30 cellular contexts compared by ENCODE assay signal in genomic region chr6:25384234-25384633, GRCh38.
"Had no signal": no experiment of that assay in that cellular context is flagged by ENCODE, and none has a peak within 500 bp of the region (broad histone marks: within the 10 kb centered on the region; RNA-seq: fewer than 3 reads in every experiment).

No MANE protein-coding gene starts in this region.

- H3K36me3 ChIP-seq: ascending aorta, breast epithelium, cardiac muscle cell, esophagus muscularis mucosa, gastrocnemius medialis, heart left ventricle had no signal

- H3K4me3 ChIP-seq: ascending aorta, breast epithelium, cardiac muscle cell, coronary artery, dorsolateral prefrontal cortex, esophagus muscularis mucosa, gastrocnemius medialis, heart left ventricle had no signal

- H3K27ac ChIP-seq: breast epithelium, cardiac muscle cell, coronary artery, dorsolateral prefrontal cortex, esophagus muscularis mucosa, foreskin keratinocyte, gastrocnemius medialis had no signal

- H3K9me3 ChIP-seq: ascending aorta, breast epithelium, esophagus muscularis mucosa, gastrocnemius medialis, heart left ventricle had no signal

- ATAC-seq: activated CD4-positive, alpha-beta T cell treated with anti-CD3 and anti-CD28 coated beads for 36 hours; activated CD8-positive, alpha-beta memory T cell treated with anti-CD3 and anti-CD28 coated beads, Interleukin-2, amount 10 ng/mL, durations not matched to agents 7 days and 5 days; activated CD8-positive, alpha-beta T cell treated with anti-CD3 and anti-CD28 coated beads, Interleukin-2, amount 10 ng/mL, durations not matched to agents 7 days and 5 days; activated naive CD4-positive, alpha-beta T cell treated with anti-CD3 and anti-CD28 coated beads, Interleukin-2, amount 50 U/mL, for 72 hours; activated T-cell treated with anti-CD3 and anti-CD28 coated beads, Interleukin-2, amount 50 U/mL, for 72 hours; foreskin keratinocyte; gastrocnemius medialis had no signal

- DNase-seq: activated CD4-positive, alpha-beta memory T cell treated with anti-CD3 and anti-CD28 coated beads for 36 hours; activated CD4-positive, alpha-beta T cell treated with anti-CD3 and anti-CD28 coated beads for 36 hours; activated CD4-positive, alpha-beta T cell treated with anti-CD3 and anti-CD28 coated beads, Interleukin-2, amount 10 ng/mL, durations not matched to agents 24 days and 14 days; activated CD4-positive, CD25-positive, alpha-beta regulatory T cell; activated CD4-positive, CD25-positive, alpha-beta regulatory T cell treated with anti-CD3 and anti-CD28 coated beads, Interleukin-2, amount 50 U/mL, for 72 hours; activated CD8-positive, alpha-beta memory T cell treated with anti-CD3 and anti-CD28 coated beads, Interleukin-2, amount 10 ng/mL, durations not matched to agents 7 days and 5 days; activated CD8-positive, alpha-beta memory T cell treated with anti-CD3 and anti-CD28 coated beads, Interleukin-2, amount 50 U/mL, for 4 hours; activated CD8-positive, alpha-beta T cell treated with anti-CD3 and anti-CD28 coated beads, Interleukin-2, amount 10 ng/mL, durations not matched to agents 7 days and 5 days; activated gamma-delta T cell; activated naive CD4-positive, alpha-beta T cell; activated naive CD4-positive, alpha-beta T cell treated with anti-CD3 and anti-CD28 coated beads, Interleukin-2, amount 10 ng/mL, durations not matched to agents 7 days and 5 days; activated naive CD8-positive, alpha-beta T cell treated with anti-CD3 and anti-CD28 coated beads, Interleukin-2, amount 10 ng/mL, durations not matched to agents 7 days and 5 days; activated T-cell treated with anti-CD3 and anti-CD28 coated beads, Interleukin-2, amount 50 U/mL, for 1 hour; activated T-cell treated with anti-CD3 and anti-CD28 coated beads, Interleukin-2, amount 50 U/mL, for 72 hours; central memory CD4-positive, alpha-beta T cell; cerebellar nuclear complex; dorsolateral prefrontal cortex; effector memory CD4-positive, alpha-beta T cell; endodermal cell; foreskin keratinocyte; gastrocnemius medialis; glutamatergic neuron; heart left ventricle; T-helper 2 cell had no signal

- H3K4me1 ChIP-seq: breast epithelium, esophagus muscularis mucosa, gastrocnemius medialis had no signal
